Comparison of ENCODE assay signal across 26 cellular contexts in genomic region chr2:195471163-195471562, GRCh38.
DNase-seq lines count a peak whose midpoint lies in the region; ATAC-seq, FAIRE-seq and TF ChIP-seq lines count a peak whose summit lies in the region.
"Had no signal": no experiment of that assay in that cellular context is flagged by ENCODE, and none has a peak within 500 bp of the region (broad histone marks: within the 10 kb centered on the region; RNA-seq: fewer than 3 reads in every experiment).

No MANE protein-coding gene starts in this region.

- H3K36me3 ChIP-seq in OCI-LY3 (replicated peaks; ENCODE audit: low read depth, low read length), result peaks cover under 1% of the 10 kb centered on the region
- H3K36me3 ChIP-seq: heart right ventricle, thoracic aorta had no signal

- H4K20me1 ChIP-seq in OCI-LY3 (ENCODE audit: insufficient read depth, low read length), result no peaks in the 10 kb centered on the region

- no peaks in the 10 kb centered on the region for H3K79me2 ChIP-seq in OCI-LY3 (ENCODE audit: low read length)

- H3K4me2 ChIP-seq in OCI-LY3 (ENCODE audit: low read length), result no peak overlapping the region
- H3K4me2 ChIP-seq: SK-N-SH had no signal

- no peaks in the 10 kb centered on the region for H3K27me3 ChIP-seq in OCI-LY3 (ENCODE audit: low read depth, low read length)
- H3K27me3 ChIP-seq: heart right ventricle had no signal

- peaks cover 36% of the 10 kb centered on the region for H3K4me1 ChIP-seq in OCI-LY3 (ENCODE audit: low read length)

- H3K9ac ChIP-seq in OCI-LY3 (ENCODE audit: low read length), result no peak overlapping the region
- H3K9ac ChIP-seq: SK-N-SH had no signal

- TF ChIP-seq CTCF in OCI-LY3 (IDR thresholded peaks at IDR 0.05; ENCODE audit: low read depth, low read length), result no peak

- ATAC-seq in GM18502 (IDR thresholded peaks at IDR 0.05; ENCODE audit: poor library complexity, unreplicated experiment) (peak; percentile 8), GM21619 (IDR thresholded peaks at IDR 0.05; ENCODE audit: unreplicated experiment) (peak; percentile 35), HG03064 (IDR thresholded peaks at IDR 0.05; ENCODE audit: low read depth, unreplicated experiment) (peak; percentile 40)
- ATAC-seq: heart right ventricle; left colon; stimulated activated effector memory CD8-positive, alpha-beta T cell treated with anti-CD3 and anti-CD28 coated beads, Interleukin-12 subunit alpha, Interleukin-12 subunit beta, amount 100 ng/mL, for 72 hours had no signal

- in situ Hi-C loops in KBM-7 (cut with MboI; ENCODE audit: low pct_unique_long_range_greater_than_20kb, low sequenced_read_pairs), result no loop called here

- no peak for FAIRE-seq in GM12891 (lab: Jason Lieb, UNC)
- FAIRE-seq: H54 had no signal

- H3K9me3 ChIP-seq in OCI-LY3 (ENCODE audit: insufficient read depth, low read length), result 0 out of 2 replicates have a peak, but pooled peaks cover 4% of the 10 kb centered on the region
- H3K9me3 ChIP-seq: thoracic aorta had no signal

- TF ChIP-seq POLR2A in GM12891 (IDR thresholded peaks at IDR 0.05; ENCODE audit: low read depth, low read length), result no peak

- 0 out of 2 replicates have a peak overlapping the region, but pooled peaks have one; percentile 10 for H2AFZ ChIP-seq in OCI-LY3 (ENCODE audit: low read depth, low read length)

- H3K27ac ChIP-seq in OCI-LY3 (ENCODE audit: low read length), result no peak overlapping the region
- H3K27ac ChIP-seq: epithelial cell of prostate, heart right ventricle, RWPE1, skin epidermis, thoracic aorta had no signal

- no peak overlapping the region for H3K4me3 ChIP-seq in OCI-LY3 (ENCODE audit: low read length)
- H3K4me3 ChIP-seq: heart right ventricle, skin epidermis, thoracic aorta had no signal

- DNase-seq in KBM-7, result no peak
- DNase-seq in GM12891 (ENCODE audit: insufficient read length, low spot score), result no peak
- DNase-seq in AG08396 (ENCODE audit: low spot score), result no peak
- DNase-seq in NCI-H1105 (lab: John Stamatoyannopoulos, UW), result no peak
- DNase-seq: activated B cell treated with CpG ODN at 0.5 μM for 24 hours; activated CD4-positive, alpha-beta T cell treated with anti-CD3 and anti-CD28 coated beads, Interleukin-2, amount 50 U/mL, for 4 hours; activated CD8-positive, alpha-beta memory T cell treated with anti-CD3 and anti-CD28 coated beads, Interleukin-2, amount 50 U/mL, for 48 hours; DMS79; heart right ventricle; left colon; NCI-H1694; NCI-H2171 treated with DMSO at 0.1 percent for 48 hours; NCI-H524 treated with DMSO at 0.1 percent for 48 hours; occipital lobe; SK-N-SH; stimulated activated CD4-positive, alpha-beta T cell treated with anti-CD3 and anti-CD28 coated beads, Interleukin-2, amount 100 ng/mL, for 24 hours had no signal

TF ChIP-seq in GM12891, 5 proteins besides CTCF, POLR2A, EP300 and RAD21:
- no peak for TF ChIP-seq PAX5 (IDR thresholded peaks at IDR 0.05; ENCODE audit: insufficient read depth, low read length, severe bottlenecking)
- no peak for TF ChIP-seq POLR2AphosphoS5 (IDR thresholded peaks at IDR 0.05; ENCODE audit: low read depth, low read length)
TF ChIP-seq in GM12891: peak in this region for 0.
